ENCODE assay signal across 9 cellular contexts in genomic region chr9:88990721-88991065, GRCh38. TPM values are rescaled to one million over a fixed set of nuclear protein-coding genes. Genes with fewer than 3 reads are reported as not detected.
DNase-seq lines count a peak whose midpoint lies in the region; ATAC-seq and TF ChIP-seq lines count a peak whose summit lies in the region.
"Had no signal": no experiment of that assay in that cellular context is flagged by ENCODE, and none has a peak within 500 bp of the region (broad histone marks: within the 10 kb centered on the region; RNA-seq: fewer than 3 reads in every experiment).

No MANE protein-coding gene starts in this region.

- peak overlapping the region; percentile 84 for H2AFZ ChIP-seq in GM23338

- peak; percentile 77 for DNase-seq in GM23338 (ENCODE audit: low spot score)
- DNase-seq in activated T-helper 2 cell treated with anti-CD3 and anti-CD28 coated beads, Interferon-gamma antibody, Interleukin-2, Interleukin-4, amounts not matched to agents 10 μg/mL and 5 μg/mL and 100 μg/mL, durations not matched to agents 14 hours and 24 hours and 36 hours (ENCODE audit: low spot score): no peak
- DNase-seq in right atrium auricular region (ENCODE audit: low spot score): no peak
- DNase-seq in retinal pigment epithelial cell (ENCODE audit: low read depth): no peak
- no peak for DNase-seq in midbrain (lab: John Stamatoyannopoulos, UW)
- DNase-seq in amygdala (lab: John Stamatoyannopoulos, UW): no peak
- DNase-seq in GM13976 (ENCODE audit: low spot score): no peak
- DNase-seq: NCI-H2029 treated with DMSO at 0.1 percent for 48 hours had no signal

- no peak overlapping the region for H3K27ac Mint-ChIP-seq in GM23338
- H3K27ac Mint-ChIP-seq in activated T-helper 2 cell treated with anti-CD3 and anti-CD28 coated beads, Interferon-gamma antibody, Interleukin-2, Interleukin-4, amounts not matched to agents 10 μg/mL and 5 μg/mL and 100 μg/mL, durations not matched to agents 14 hours and 24 hours and 36 hours: no peak overlapping the region

- H3K36me3 ChIP-seq in GM23338 (ENCODE audit: insufficient read depth): no peaks in the 10 kb centered on the region; the same call in 1 of the 2 replicates
- peaks cover 7% of the 10 kb centered on the region for H3K36me3 ChIP-seq in right atrium auricular region

- H3K4me1 ChIP-seq in GM23338 (ENCODE audit: insufficient read depth): peaks cover 32% of the 10 kb centered on the region
- H3K4me1 ChIP-seq in right atrium auricular region: peaks cover 0 to 40% of the 10 kb centered on the region in 2 donors

- in situ Hi-C loops in GM13976 (cut with MboI; ENCODE audit: low sequenced_read_pairs, unreplicated experiment): no loop called here

- intact Hi-C loops in activated T-helper 2 cell treated with anti-CD3 and anti-CD28 coated beads, Interferon-gamma antibody, Interleukin-2, Interleukin-4, amounts not matched to agents 10 μg/mL and 5 μg/mL and 100 μg/mL, durations not matched to agents 14 hours and 24 hours and 36 hours (cut with micrococcal nuclease): no loop called here

- 0 out of 3 replicates have a peak, but pooled peaks cover 4% of the 10 kb centered on the region for H3K9me3 Mint-ChIP-seq in GM23338
- peaks cover under 1% of the 10 kb centered on the region for H3K9me3 Mint-ChIP-seq in activated T-helper 2 cell treated with anti-CD3 and anti-CD28 coated beads, Interferon-gamma antibody, Interleukin-2, Interleukin-4, amounts not matched to agents 10 μg/mL and 5 μg/mL and 100 μg/mL, durations not matched to agents 14 hours and 24 hours and 36 hours

- H3K4me1 Mint-ChIP-seq in GM23338: peaks cover 34% of the 10 kb centered on the region
- H3K4me1 Mint-ChIP-seq in activated T-helper 2 cell treated with anti-CD3 and anti-CD28 coated beads, Interferon-gamma antibody, Interleukin-2, Interleukin-4, amounts not matched to agents 10 μg/mL and 5 μg/mL and 100 μg/mL, durations not matched to agents 14 hours and 24 hours and 36 hours (ENCODE audit: low read depth): peaks cover 44% of the 10 kb centered on the region

- H3K27ac ChIP-seq in GM23338 (ENCODE audit: low read depth) (0 out of 2 replicates have a peak overlapping the region, but pooled peaks have one; percentile 78), right atrium auricular region (peak overlapping the region; percentile 85 to 90)

- peaks cover 13% of the 10 kb centered on the region for H3K27me3 ChIP-seq in GM23338 (ENCODE audit: insufficient read depth)
- H3K27me3 ChIP-seq in right atrium auricular region: no peaks in the 10 kb centered on the region

- H3K9me2 ChIP-seq in GM23338 (ENCODE audit: insufficient read depth): no peaks in the 10 kb centered on the region

- TF ChIP-seq CTCF in GM23338 (conservative IDR thresholded peaks at IDR 0.05; ENCODE audit: low read depth in 2 of 2) (peak; percentile 41 to 63; a peak in 2 of 4 replicates), right atrium auricular region (IDR thresholded peaks at IDR 0.05) (peak in 1 of 2 donors; percentile 53), retinal pigment epithelial cell (conservative IDR thresholded peaks at IDR 0.05; ENCODE audit: low read depth, low read length) (peak; percentile 15), GM13976 (IDR thresholded peaks at IDR 0.05; ENCODE audit: borderline replicate concordance, control extremely low read depth, extremely low read depth, insufficient read depth, missing control alignments) (no peak)

- peaks cover 9% of the 10 kb centered on the region for H3K27me3 Mint-ChIP-seq in GM23338 (ENCODE audit: insufficient read depth, low read depth, poor library complexity)
- peaks cover 13% of the 10 kb centered on the region for H3K27me3 Mint-ChIP-seq in activated T-helper 2 cell treated with anti-CD3 and anti-CD28 coated beads, Interferon-gamma antibody, Interleukin-2, Interleukin-4, amounts not matched to agents 10 μg/mL and 5 μg/mL and 100 μg/mL, durations not matched to agents 14 hours and 24 hours and 36 hours (ENCODE audit: low read depth)

- H3K4me3 Mint-ChIP-seq in GM23338: peak overlapping the region; percentile 89
- peak overlapping the region; percentile 56 for H3K4me3 Mint-ChIP-seq in activated T-helper 2 cell treated with anti-CD3 and anti-CD28 coated beads, Interferon-gamma antibody, Interleukin-2, Interleukin-4, amounts not matched to agents 10 μg/mL and 5 μg/mL and 100 μg/mL, durations not matched to agents 14 hours and 24 hours and 36 hours (ENCODE audit: low read depth)

- ATAC-seq in GM23338: peak; percentile 84
- no peak for ATAC-seq in HG03460 (IDR thresholded peaks at IDR 0.05; ENCODE audit: unreplicated experiment)

- peaks cover 4% of the 10 kb centered on the region; the same call in 1 of the 2 replicates for H4K20me1 ChIP-seq in GM23338 (replicated peaks; ENCODE audit: insufficient read depth)

- peak overlapping the region; percentile 87 for H3K4me2 ChIP-seq in GM23338

- H3K4me3 ChIP-seq in GM23338 (peak overlapping the region; percentile 94), right atrium auricular region (peak overlapping the region; percentile 83 to 89), retinal pigment epithelial cell (ENCODE audit: low read length) (peak overlapping the region; percentile 60)

- 0 out of 2 replicates have a peak, but pooled peaks cover 7% of the 10 kb centered on the region for H3F3A ChIP-seq in GM23338 (replicated peaks; ENCODE audit: low read depth)

- no peaks in the 10 kb centered on the region for H3K36me3 Mint-ChIP-seq in GM23338 (ENCODE audit: low read depth)
- H3K36me3 Mint-ChIP-seq in activated T-helper 2 cell treated with anti-CD3 and anti-CD28 coated beads, Interferon-gamma antibody, Interleukin-2, Interleukin-4, amounts not matched to agents 10 μg/mL and 5 μg/mL and 100 μg/mL, durations not matched to agents 14 hours and 24 hours and 36 hours (ENCODE audit: low read depth): peaks cover 7% of the 10 kb centered on the region

- H3K79me2 ChIP-seq in GM23338 (replicated peaks; ENCODE audit: insufficient read depth): peaks cover 17% of the 10 kb centered on the region

- no peaks in the 10 kb centered on the region for H3K9me3 ChIP-seq in right atrium auricular region

TF ChIP-seq in GM23338, 12 proteins besides CTCF, POLR2A, EP300 and RAD21:
- no peak for TF ChIP-seq ETS1 (IDR thresholded peaks at IDR 0.05)

RNA-seq across cellular contexts. Expression of gene S1PR3, which starts 0.6 kb away (rescaled TPM):
- total RNA-seq in GM23338 (2014; rRNA removed; shearing (Covaris generic)): 7.6 and 9.3 TPM in 2 replicates
- polyA plus RNA-seq in GM23338 (2016; fragmentation: Nextera tagmentation; extraction: Ambion mirVana): 1.7 and 2.1 TPM in 2 replicates
- 7.1 and 7.5 TPM in 2 replicates for total RNA-seq in activated T-helper 2 cell treated with anti-CD3 and anti-CD28 coated beads, Interferon-gamma antibody, Interleukin-2, Interleukin-4, amounts not matched to agents 10 μg/mL and 5 μg/mL and 100 μg/mL, durations not matched to agents 14 hours and 24 hours and 36 hours
- total RNA-seq in right atrium auricular region: 10 to 100 TPM; 26.8 to 34.7 TPM
